Comparison of ENCODE assay signal across 4 cellular contexts in the genomic region with DNA sequence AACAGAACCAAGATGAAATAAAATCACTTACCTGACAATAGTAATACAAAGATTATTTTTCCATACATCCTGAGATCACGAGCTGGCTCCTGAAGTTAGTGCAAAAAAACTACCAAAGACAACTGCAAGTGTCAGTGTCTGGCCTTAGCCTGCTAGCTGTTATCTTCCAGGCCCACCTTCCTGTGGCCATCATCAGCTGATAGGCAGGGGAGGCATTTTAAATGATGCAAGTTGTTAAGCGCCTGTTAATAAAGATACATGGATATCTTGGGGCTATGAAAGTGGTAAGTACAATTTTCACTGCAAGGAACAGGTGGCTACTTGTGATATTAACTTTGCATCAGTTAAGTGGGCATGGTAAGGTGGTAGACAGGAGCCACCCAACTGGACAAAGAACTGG. TPM values are rescaled to one million over a fixed set of nuclear protein-coding genes. Genes with fewer than 3 reads are reported as not detected.
"Had no signal": no experiment of that assay in that cellular context is flagged by ENCODE, and none has a peak within 500 bp of the region (broad histone marks: within the 10 kb centered on the region; RNA-seq: fewer than 3 reads in every experiment).

A gene (minus strand): TSS at position 120 of the 400 bp plus-strand sequence. CDS start 52 bp downstream, at position 68.

RNA-seq across cellular contexts. Expression of the gene that starts here (rescaled TPM):
- total RNA-seq: LHCN-M2, MCF 10A, OCI-LY7, PC-3 had no signal
